ENCODE assay signal across 13 cellular contexts in the genomic region with DNA sequence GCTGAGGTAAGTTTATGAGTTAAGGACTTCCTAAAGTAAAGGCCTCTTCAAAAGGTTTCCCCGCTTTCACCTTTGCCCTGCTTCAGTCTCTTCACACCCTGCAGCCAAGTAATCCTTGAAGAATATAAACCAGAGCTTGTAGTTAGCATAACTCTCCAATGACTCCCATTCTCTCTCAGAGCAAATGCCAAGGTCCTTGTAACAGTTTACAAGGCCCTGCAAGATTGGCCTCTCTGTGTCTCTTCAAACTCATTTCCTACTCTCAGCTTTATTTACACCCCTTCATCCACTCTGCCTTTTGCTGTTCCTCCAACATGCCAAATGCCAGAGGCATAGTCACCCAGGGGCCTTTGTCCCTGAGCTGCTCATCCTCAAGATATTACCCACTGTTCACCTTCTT.
DNase-seq lines count a peak whose midpoint lies in the region; ATAC-seq and TF ChIP-seq lines count a peak whose summit lies in the region.
"Had no signal": no experiment of that assay in that cellular context is flagged by ENCODE, and none has a peak within 500 bp of the region (broad histone marks: within the 10 kb centered on the region; RNA-seq: fewer than 3 reads in every experiment).

No MANE protein-coding gene starts in this region.

- peak; percentile 90 for ATAC-seq in lower lobe of right lung

- in situ Hi-C loops in GM13977 (cut with MboI; ENCODE audit: low pct_unique_long_range_greater_than_20kb, low sequenced_read_pairs, unreplicated experiment): no loop called here

- TF ChIP-seq CTCF in HL-60 (IDR thresholded peaks at IDR 0.05; ENCODE audit: insufficient read depth, low read length): no peak
- TF ChIP-seq CTCF in lower lobe of right lung (IDR thresholded peaks at IDR 0.05): no peak
- no peak for TF ChIP-seq CTCF in GM10266 (IDR thresholded peaks at IDR 0.05; ENCODE audit: control insufficient read depth, insufficient read depth, low read depth, missing control alignments)
- no peak for TF ChIP-seq CTCF in GM13977 (IDR thresholded peaks at IDR 0.05; ENCODE audit: extremely low read depth, insufficient read depth, missing control alignments)

- H3K27ac ChIP-seq in HL-60 (replicated peaks) (peak overlapping the region; percentile 29), lower lobe of right lung (no peak overlapping the region), caudate nucleus (ENCODE audit: low read depth, low read length) (no peak overlapping the region)
- H3K27ac ChIP-seq: prostate gland had no signal

- no peaks in the 10 kb centered on the region for H3K9me3 ChIP-seq in lower lobe of right lung
- H3K9me3 ChIP-seq: prostate gland had no signal

- H3K36me3 ChIP-seq in lower lobe of right lung: no peaks in the 10 kb centered on the region
- H3K36me3 ChIP-seq: prostate gland had no signal

- H3K4me1 ChIP-seq in lower lobe of right lung: peaks cover 9% of the 10 kb centered on the region
- H3K4me1 ChIP-seq: prostate gland had no signal

- H3K27me3 ChIP-seq in HL-60 (ENCODE audit: insufficient read depth, poor library complexity, severe bottlenecking) (no peaks in the 10 kb centered on the region), lower lobe of right lung (ENCODE audit: low read depth) (no peaks in the 10 kb centered on the region)

- H3K4me3 ChIP-seq in HL-60 (replicated peaks; ENCODE audit: insufficient read depth, low read length) (no peak overlapping the region), lower lobe of right lung (no peak overlapping the region)
- H3K4me3 ChIP-seq: prostate gland had no signal

- DNase-seq in AG08396 (ENCODE audit: low spot score): peak; percentile 26
- DNase-seq in HL-60 (ENCODE audit: low read depth in 1 of 2, low spot score in 1 of 2): no peak
- DNase-seq in cerebellar cortex (ENCODE audit: low spot score): peak; percentile 89
- DNase-seq in lower lobe of right lung: no peak
- no peak for DNase-seq in dermis blood vessel endothelial cell
- no peak for DNase-seq in GM10266 (ENCODE audit: extremely low spot score)
- no peak for DNase-seq in GM13977 (ENCODE audit: low spot score)
- DNase-seq in caudate nucleus (lab: John Stamatoyannopoulos, UW): no peak
- DNase-seq: activated naive CD4-positive, alpha-beta T cell treated with Interleukin-2 at 50 U/mL for 16 hours; DMS 273 treated with DMSO at 0.1 percent for 48 hours; midbrain; MM.1S had no signal

- intact Hi-C loops in lower lobe of right lung (cut with DNase I): no loop called here

Comparison
In these comparisons a context has a peak if more than half of its experiments do, and no peak if none do; other contexts are left out.
1. DNase-seq: peak in AG08396 (single experiment) and cerebellar cortex (single experiment); none in HL-60 (0 of 2), lower lobe of right lung (single experiment), dermis blood vessel endothelial cell (single experiment), GM10266 (single experiment), GM13977 (single experiment) and caudate nucleus (0 of 61).